34 cellular contexts compared by ENCODE assay signal in the genomic region with DNA sequence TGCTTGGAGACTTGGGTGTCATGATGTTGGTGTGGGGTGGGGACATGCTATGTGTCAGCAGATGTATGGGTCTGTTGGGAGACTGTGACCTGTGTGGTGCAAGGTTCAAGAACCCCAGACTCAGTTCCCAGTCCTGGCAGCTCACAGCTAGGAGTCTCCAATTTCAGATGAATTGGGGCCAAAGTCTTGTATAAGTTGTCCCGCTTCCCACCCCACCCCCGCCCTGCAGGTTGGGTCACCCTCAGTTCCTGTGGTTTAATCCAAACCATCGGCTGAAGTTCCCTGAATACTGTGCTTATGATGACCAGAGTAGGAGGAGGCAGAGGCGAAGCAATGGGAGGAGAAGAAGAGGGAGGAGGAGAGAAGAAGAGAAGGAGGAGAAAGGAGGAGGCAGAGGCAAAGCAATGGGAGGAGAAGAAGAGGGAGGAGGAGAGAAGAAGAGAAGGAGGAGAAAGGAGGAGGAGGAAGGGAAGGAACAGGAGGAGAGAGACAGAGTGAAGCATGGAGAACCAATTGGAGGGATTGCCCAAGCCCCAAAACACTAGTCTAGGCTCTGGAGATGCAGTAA.
DNase-seq lines count a peak whose midpoint lies in the region; FAIRE-seq and TF ChIP-seq lines count a peak whose summit lies in the region.
"Had no signal": no experiment of that assay in that cellular context is flagged by ENCODE, and none has a peak within 500 bp of the region (broad histone marks: within the 10 kb centered on the region; RNA-seq: fewer than 3 reads in every experiment).

No MANE protein-coding gene starts in this region.

- no peaks in the 10 kb centered on the region for H3K4me1 Mint-ChIP-seq in progenitor cell of endocrine pancreas (ENCODE audit: low read depth)
- H3K4me1 Mint-ChIP-seq: activated naive CD8-positive, alpha-beta T cell treated with anti-CD3 and anti-CD28 coated beads for 36 hours; central memory CD8-positive, alpha-beta T cell; immature natural killer cell; stimulated activated naive CD8-positive, alpha-beta T cell treated with anti-CD3 and anti-CD28 coated beads, Interleukin-15, amount 100 ng/mL, for 72 hours; T-cell had no signal

- TF ChIP-seq CTCF in C4-2B (conservative IDR thresholded peaks at IDR 0.05) (no peak), fibroblast of lung (conservative IDR thresholded peaks at IDR 0.05 in 1 of 2, IDR thresholded peaks at IDR 0.05 in 1 of 2; ENCODE audit: low read depth in 1 of 2, low read length in 2 of 2) (no peak), progenitor cell of endocrine pancreas (IDR thresholded peaks at IDR 0.05; ENCODE audit: unreplicated experiment) (no peak)

- no peaks in the 10 kb centered on the region for H3K27me3 Mint-ChIP-seq in progenitor cell of endocrine pancreas
- H3K27me3 Mint-ChIP-seq: activated CD8-positive, alpha-beta T cell treated with anti-CD3 and anti-CD28 coated beads for 36 hours; activated naive CD8-positive, alpha-beta T cell treated with anti-CD3 and anti-CD28 coated beads for 36 hours; central memory CD8-positive, alpha-beta T cell; stimulated activated naive CD8-positive, alpha-beta T cell treated with anti-CD3 and anti-CD28 coated beads, Interleukin-15, amount 100 ng/mL, for 72 hours had no signal

- H3K36me3 Mint-ChIP-seq in progenitor cell of endocrine pancreas (ENCODE audit: insufficient read depth): no peaks in the 10 kb centered on the region
- H3K36me3 Mint-ChIP-seq: activated naive CD8-positive, alpha-beta T cell treated with anti-CD3 and anti-CD28 coated beads for 36 hours; immature natural killer cell; T-cell had no signal

- H3K9ac ChIP-seq in fibroblast of lung (ENCODE audit: insufficient read depth, low read length): no peak overlapping the region

- DNase-seq in M059J (ENCODE audit: low read depth): peak; percentile 30
- peak; percentile 70 to 73 for DNase-seq in fibroblast of lung (ENCODE audit: low read depth in 2 of 2)
- DNase-seq in progenitor cell of endocrine pancreas (ENCODE audit: low spot score, unreplicated experiment): peak; percentile 1
- DNase-seq in SK-N-DZ (ENCODE audit: low spot score): no peak
- DNase-seq in NCI-H1930 (lab: John Stamatoyannopoulos, UW): no peak
- no peak for DNase-seq in activated CD8-positive, alpha-beta memory T cell treated with anti-CD3 and anti-CD28 coated beads for 24 hours
- DNase-seq in GM19239 (ENCODE audit: insufficient read length, low spot score): no peak
- DNase-seq: activated CD4-positive, CD25-positive, alpha-beta regulatory T cell treated with anti-CD3 and anti-CD28 coated beads, Interleukin-2, amount 50 U/mL, for 72 hours; activated CD8-positive, alpha-beta T cell treated with anti-CD3 and anti-CD28 coated beads for 36 hours; activated effector memory CD4-positive, alpha-beta T cell treated with Interleukin-2 at 50 U/mL for 16 hours; activated naive CD8-positive, alpha-beta T cell treated with anti-CD3 and anti-CD28 coated beads for 36 hours; activated T-cell treated with anti-CD3 and anti-CD28 coated beads for 4 hours; aorta; foreskin melanocyte; immature natural killer cell; left lung; MG63; NCI-H2081 treated with DMSO at 0.1 percent for 48 hours; NCI-H226; psoas muscle; SIG-M5; stimulated activated CD4-positive, alpha-beta T cell treated with anti-CD3 and anti-CD28 coated beads, Interleukin-1b, Interleukin-23, amount 100 ng/mL, for 48 hours; stimulated activated CD8-positive, alpha-beta memory T cell treated with anti-CD3 and anti-CD28 coated beads, Interleukin-4, amount 100 ng/mL, for 48 hours; stimulated activated naive CD8-positive, alpha-beta T cell treated with anti-CD3 and anti-CD28 coated beads, Interleukin-15, amount 100 ng/mL, for 72 hours; trophoblast cell had no signal

- no peak overlapping the region for H3K4me2 ChIP-seq in fibroblast of lung (ENCODE audit: extremely low read depth, insufficient read depth, low read length)

- no peaks in the 10 kb centered on the region for H3K36me3 ChIP-seq in fibroblast of lung (ENCODE audit: control insufficient read depth, insufficient read depth, low read length)
- H3K36me3 ChIP-seq: left lung, MG63, neutrophil had no signal

- H3K9me3 ChIP-seq in fibroblast of lung (ENCODE audit: control insufficient read depth, insufficient read depth, low read depth, low read length): no peaks in the 10 kb centered on the region
- H3K9me3 ChIP-seq: left lung, MG63, neutrophil, psoas muscle had no signal

- FAIRE-seq in GM19239 (lab: Jason Lieb, UNC): no peak
- FAIRE-seq: K562, RCC 7860, TTC549 had no signal

- H3K79me2 ChIP-seq in fibroblast of lung (ENCODE audit: control insufficient read depth, insufficient read depth, low read length): no peaks in the 10 kb centered on the region

- no peak overlapping the region for H3K4me3 ChIP-seq in fibroblast of lung (replicated peaks in 1 of 4; ENCODE audit: control extremely low read depth in 1 of 4, insufficient read depth in 1 of 4, low read depth in 3 of 4, low read length in 4 of 4)
- H3K4me3 ChIP-seq: K562, left lung, MG63, psoas muscle, skin epidermis had no signal

- no peak overlapping the region for H3K4me3 Mint-ChIP-seq in progenitor cell of endocrine pancreas (ENCODE audit: low read depth)
- H3K4me3 Mint-ChIP-seq: activated CD8-positive, alpha-beta T cell treated with anti-CD3 and anti-CD28 coated beads for 36 hours; activated naive CD8-positive, alpha-beta T cell treated with anti-CD3 and anti-CD28 coated beads for 36 hours; central memory CD8-positive, alpha-beta T cell; H9; immature natural killer cell; stimulated activated naive CD8-positive, alpha-beta T cell treated with anti-CD3 and anti-CD28 coated beads, Interleukin-15, amount 100 ng/mL, for 72 hours; T-cell had no signal

- peaks cover under 1% of the 10 kb centered on the region for H3K27me3 ChIP-seq in fibroblast of lung (ENCODE audit: control insufficient read depth, insufficient read depth, low read length)
- H3K27me3 ChIP-seq: left lung, MG63, neutrophil had no signal

- H4K20me1 ChIP-seq in fibroblast of lung (ENCODE audit: control insufficient read depth, extremely low read depth, insufficient read depth, low read length): no peaks in the 10 kb centered on the region

- H3K4me1 ChIP-seq in fibroblast of lung (ENCODE audit: control insufficient read depth, extremely low read depth, insufficient read depth, low read length): peaks cover 16% of the 10 kb centered on the region
- H3K4me1 ChIP-seq: left lung had no signal

- H3K27ac ChIP-seq in C4-2B (0 out of 2 replicates have a peak overlapping the region, but pooled peaks have one; percentile 3), fibroblast of lung (ENCODE audit: insufficient read depth, low read length) (no peak overlapping the region)
- H3K27ac ChIP-seq: left lung, neutrophil, psoas muscle, skin epidermis had no signal

- no peak overlapping the region for H3K27ac Mint-ChIP-seq in progenitor cell of endocrine pancreas
- H3K27ac Mint-ChIP-seq: activated CD8-positive, alpha-beta T cell treated with anti-CD3 and anti-CD28 coated beads for 36 hours; activated naive CD8-positive, alpha-beta T cell treated with anti-CD3 and anti-CD28 coated beads for 36 hours; immature natural killer cell; T-cell had no signal

- H3K9me3 Mint-ChIP-seq in progenitor cell of endocrine pancreas (ENCODE audit: low read depth): peaks cover 14% of the 10 kb centered on the region
- H3K9me3 Mint-ChIP-seq: activated CD8-positive, alpha-beta T cell treated with anti-CD3 and anti-CD28 coated beads for 36 hours; activated naive CD8-positive, alpha-beta T cell treated with anti-CD3 and anti-CD28 coated beads for 36 hours; central memory CD8-positive, alpha-beta T cell; immature natural killer cell; stimulated activated naive CD8-positive, alpha-beta T cell treated with anti-CD3 and anti-CD28 coated beads, Interleukin-15, amount 100 ng/mL, for 72 hours; T-cell had no signal

- no peak overlapping the region for H2AFZ ChIP-seq in fibroblast of lung (ENCODE audit: low read length)

Comparison
In these comparisons a context has a peak if more than half of its experiments do, and no peak if none do; other contexts are left out.
1. DNase-seq: peak in M059J (single experiment), fibroblast of lung (2 of 2) and progenitor cell of endocrine pancreas (single experiment); none in SK-N-DZ (single experiment), NCI-H1930 (0 of 2), activated CD8-positive, alpha-beta memory T cell treated with anti-CD3 and anti-CD28 coated beads for 24 hours (single experiment) and GM19239 (single experiment).